ENCODE assay signal across 1 cellular context in genomic region chr3:48635222-48636021, GRCh38.
TF ChIP-seq lines count a peak whose summit lies in the region.

Gene SLC26A6 (minus strand): TSS chr3:48635461. CDS start chr3:48635393, 68 bp downstream.

TF ChIP-seq in HepG2, 621 proteins besides CTCF, POLR2A, EP300 and RAD21 (continued from another document and continues in another):
- no peak for TF ChIP-seq HMG20A (CRISPR knock-in tag; IDR thresholded peaks at IDR 0.05; ENCODE audit: borderline replicate concordance)
- TF ChIP-seq GPN1 (CRISPR knock-in tag; IDR thresholded peaks at IDR 0.05; ENCODE audit: borderline replicate concordance): 0 out of 2 replicates have a peak, but pooled peaks have one; percentile 16
- no peak for TF ChIP-seq ZNF740 (CRISPR knock-in tag; IDR thresholded peaks at IDR 0.05)
- no peak for TF ChIP-seq ZFP36 (IDR thresholded peaks at IDR 0.05; ENCODE audit: borderline replicate concordance, low read depth, low read length, partially characterized antibody)
- peak; percentile 49; the same call in 1 of the 2 replicates for TF ChIP-seq ZNF704 (CRISPR knock-in tag; IDR thresholded peaks at IDR 0.05; ENCODE audit: borderline replicate concordance)
- TF ChIP-seq ZNF792 (CRISPR knock-in tag; IDR thresholded peaks at IDR 0.05): peak; percentile 59; the same call in 1 of the 2 replicates
- TF ChIP-seq ELF4 (CRISPR knock-in tag; IDR thresholded peaks at IDR 0.05; ENCODE audit: borderline replicate concordance): no peak
- peak; percentile 33; the same call in 1 of the 2 replicates for TF ChIP-seq ATF2 (CRISPR knock-in tag; IDR thresholded peaks at IDR 0.05)
- no peak for TF ChIP-seq ZNF777 (CRISPR knock-in tag; IDR thresholded peaks at IDR 0.05)
- TF ChIP-seq ZNF672 (CRISPR knock-in tag; IDR thresholded peaks at IDR 0.05): peak; percentile 56; the same call in 1 of the 2 replicates
- peak; percentile 91 for TF ChIP-seq ZNF253 (CRISPR knock-in tag; IDR thresholded peaks at IDR 0.05; ENCODE audit: borderline replicate concordance)
- no peak; the same call in 1 of the 2 replicates for TF ChIP-seq TIGD3 (CRISPR knock-in tag; IDR thresholded peaks at IDR 0.05; ENCODE audit: borderline replicate concordance)
- TF ChIP-seq MAF1 (CRISPR knock-in tag; IDR thresholded peaks at IDR 0.05; ENCODE audit: borderline replicate concordance): no peak
- peak; percentile 92 for TF ChIP-seq PITX1 (CRISPR knock-in tag; IDR thresholded peaks at IDR 0.05)
- TF ChIP-seq ZSCAN20 (CRISPR knock-in tag; IDR thresholded peaks at IDR 0.05; ENCODE audit: borderline replicate concordance): peak; percentile 51; the same call in 1 of the 2 replicates
- TF ChIP-seq ZMYM4 (CRISPR knock-in tag; IDR thresholded peaks at IDR 0.05): peak; percentile 79
- peak; percentile 53; the same call in 1 of the 2 replicates for TF ChIP-seq ZNF142 (CRISPR knock-in tag; IDR thresholded peaks at IDR 0.05)
- 0 out of 2 replicates have a peak, but pooled peaks have one; percentile 62 for TF ChIP-seq HOXA7 (CRISPR knock-in tag; IDR thresholded peaks at IDR 0.05)
- TF ChIP-seq PAWR (CRISPR knock-in tag; IDR thresholded peaks at IDR 0.05; ENCODE audit: borderline replicate concordance): no peak
- TF ChIP-seq HMGXB4 (CRISPR knock-in tag; IDR thresholded peaks at IDR 0.05; ENCODE audit: borderline replicate concordance in 1 of 2, low read depth in 1 of 2): peak; percentile 89 to 95
- peak; percentile 66; the same call in 1 of the 2 replicates for TF ChIP-seq ZNF607 (CRISPR knock-in tag; IDR thresholded peaks at IDR 0.05; ENCODE audit: borderline replicate concordance)
- TF ChIP-seq ZNF34 (CRISPR knock-in tag; IDR thresholded peaks at IDR 0.05; ENCODE audit: borderline replicate concordance): no peak
- no peak for TF ChIP-seq ELK4 (CRISPR knock-in tag; IDR thresholded peaks at IDR 0.05; ENCODE audit: borderline replicate concordance)
- peak; percentile 95 for TF ChIP-seq MXD1 (CRISPR knock-in tag; IDR thresholded peaks at IDR 0.05)
- TF ChIP-seq JUNB (CRISPR knock-in tag; IDR thresholded peaks at IDR 0.05; ENCODE audit: borderline replicate concordance): no peak
- peak; percentile 76; the same call in 1 of the 2 replicates for TF ChIP-seq THAP8 (CRISPR knock-in tag; IDR thresholded peaks at IDR 0.05; ENCODE audit: borderline replicate concordance)
- TF ChIP-seq REXO4 (CRISPR knock-in tag; IDR thresholded peaks at IDR 0.05; ENCODE audit: borderline replicate concordance): no peak
- TF ChIP-seq ZKSCAN1 (IDR thresholded peaks at IDR 0.05; ENCODE audit: low read length): no peak
- TF ChIP-seq HOXD1 (CRISPR knock-in tag; IDR thresholded peaks at IDR 0.05): 0 out of 2 replicates have a peak, but pooled peaks have one; percentile 22
- no peak for TF ChIP-seq RFX5 (IDR thresholded peaks at IDR 0.05; ENCODE audit: low read depth, low read length)
- peak; percentile 85 for TF ChIP-seq PHF8 (CRISPR knock-in tag; IDR thresholded peaks at IDR 0.05)
- peak; percentile 71; the same call in 1 of the 2 replicates for TF ChIP-seq IRX3 (CRISPR knock-in tag; IDR thresholded peaks at IDR 0.05; ENCODE audit: borderline replicate concordance, low read depth)
- TF ChIP-seq XRCC5 (optimal IDR thresholded peaks at IDR 0.05; ENCODE audit: low read length): peak; percentile 69
- no peak for TF ChIP-seq TRIM24 (CRISPR knock-in tag; IDR thresholded peaks at IDR 0.05)
- no peak for TF ChIP-seq ATF7 (IDR thresholded peaks at IDR 0.05)
- no peak for TF ChIP-seq ATF7 (CRISPR knock-in tag; IDR thresholded peaks at IDR 0.05)
- TF ChIP-seq ZNF790 (CRISPR knock-in tag; IDR thresholded peaks at IDR 0.05; ENCODE audit: borderline replicate concordance): peak; percentile 97
- TF ChIP-seq ZBTB25 (CRISPR knock-in tag; IDR thresholded peaks at IDR 0.05): no peak
- no peak; the same call in 1 of the 2 replicates for TF ChIP-seq THAP11 (CRISPR knock-in tag; IDR thresholded peaks at IDR 0.05)
- TF ChIP-seq ZFYVE20 (CRISPR knock-in tag; IDR thresholded peaks at IDR 0.05; ENCODE audit: borderline replicate concordance, low read depth): no peak
- peak; percentile 90 for TF ChIP-seq PRDM15 (CRISPR knock-in tag; IDR thresholded peaks at IDR 0.05)
- TF ChIP-seq RFX1 (IDR thresholded peaks at IDR 0.05): no peak
- no peak for TF ChIP-seq ZNF572 (CRISPR knock-in tag; IDR thresholded peaks at IDR 0.05)
